8 cellular contexts compared by ENCODE assay signal in genomic region chr4:8580321-8581093, GRCh38. TPM values are rescaled to one million over a fixed set of nuclear protein-coding genes. Genes with fewer than 3 reads are reported as not detected.
A peak's percentile ranks its signal among the peaks of the same experiment; 100 is the strongest.
DNase-seq lines count a peak whose midpoint lies in the region; ATAC-seq and TF ChIP-seq lines count a peak whose summit lies in the region.

TSS of gene GPR78 (plus strand) at chr4:8580392. CDS start at chr4:8580983, 591 bp downstream.

- no peaks in the 10 kb centered on the region for H3K9me3 ChIP-seq in PC-3 (ENCODE audit: low read length)

- no peak within 1 kb of the TSS for H3K4me2 ChIP-seq in PC-3 (ENCODE audit: low read length)

- H3K36me3 ChIP-seq in PC-3 (ENCODE audit: low read depth, low read length): no peaks in the 10 kb centered on the region

- no peaks in the 10 kb centered on the region for H3F3A ChIP-seq in PC-3 (ENCODE audit: low read length, unreplicated experiment)

- no peak within 1 kb of the TSS for H2AFZ ChIP-seq in PC-3 (ENCODE audit: low read length)

- TF ChIP-seq CTCF in PC-3 (conservative IDR thresholded peaks at IDR 0.05; ENCODE audit: low read depth, low read length): no peak

- no peaks in the 10 kb centered on the region for H4K20me1 ChIP-seq in PC-3 (ENCODE audit: low read length)

- no peaks in the 10 kb centered on the region for H3K9me2 ChIP-seq in PC-3 (replicated peaks; ENCODE audit: low read length)

- POLR2A ChIA-PET in PC-3 (lab: Charles Lee; ENCODE audit: unreplicated experiment): no interaction called here

- H3K4me3 ChIP-seq in PC-3 (ENCODE audit: low read length): no peak within 1 kb of the TSS

- H3K27ac ChIP-seq in PC-3 (ENCODE audit: low read length): no peak within 1 kb of the TSS

- CTCF ChIA-PET in PC-3 (lab: Charles Lee): no interaction called here

- H3K79me2 ChIP-seq in PC-3 (ENCODE audit: low read length): no peaks in the 10 kb centered on the region

- ATAC-seq in PC-3 (peak; percentile 73), GM18520 (IDR thresholded peaks at IDR 0.05; ENCODE audit: unreplicated experiment) (no peak), HG03378 (IDR thresholded peaks at IDR 0.05; ENCODE audit: unreplicated experiment) (no peak)

- H3K27me3 ChIP-seq in PC-3 (ENCODE audit: low read length): no peaks in the 10 kb centered on the region

- BruUV-seq in PC-3 (replicated peaks; lab: Mats Ljungman, UMichigan): no TSS peak

- no peaks in the 10 kb centered on the region for H3K4me1 ChIP-seq in PC-3 (ENCODE audit: insufficient read depth, low read length)

- DNase-seq in GM03348 (ENCODE audit: low spot score) (peak; percentile 87), PC-3 (peak; percentile 20), ecto neural progenitor cell (ENCODE audit: low spot score) (peak; percentile 94), mesenteric fat pad (ENCODE audit: low spot score) (peak; percentile 87), NCI-H1092 (lab: John Stamatoyannopoulos, UW) (no peak), COLO668 (lab: John Stamatoyannopoulos, UW; ENCODE audit: unreplicated experiment) (no peak)

- intact Hi-C loops in PC-3 (cut with micrococcal nuclease): no loop called here

- no peak within 1 kb of the TSS for H3K9ac ChIP-seq in PC-3 (ENCODE audit: low read length)

RNA-seq across cellular contexts. Expression of gene GPR78, which starts in this region (rescaled TPM):
- total RNA-seq in PC-3 (2014; rRNA removed): 2.0 and 2.4 TPM in 2 replicates
- not detected for total RNA-seq in mesenteric fat pad

Comparison
In these comparisons a context has a peak if more than half of its experiments do, and no peak if none do; other contexts are left out.
1. Peak in DNase-seq in mesenteric fat pad; RNA of the gene not detected or under 1 TPM.
2. DNase-seq: peak in GM03348 (single experiment), PC-3 (single experiment) and ecto neural progenitor cell (single experiment); none in NCI-H1092 (single experiment) and COLO668 (single experiment).